In the genomic region with DNA sequence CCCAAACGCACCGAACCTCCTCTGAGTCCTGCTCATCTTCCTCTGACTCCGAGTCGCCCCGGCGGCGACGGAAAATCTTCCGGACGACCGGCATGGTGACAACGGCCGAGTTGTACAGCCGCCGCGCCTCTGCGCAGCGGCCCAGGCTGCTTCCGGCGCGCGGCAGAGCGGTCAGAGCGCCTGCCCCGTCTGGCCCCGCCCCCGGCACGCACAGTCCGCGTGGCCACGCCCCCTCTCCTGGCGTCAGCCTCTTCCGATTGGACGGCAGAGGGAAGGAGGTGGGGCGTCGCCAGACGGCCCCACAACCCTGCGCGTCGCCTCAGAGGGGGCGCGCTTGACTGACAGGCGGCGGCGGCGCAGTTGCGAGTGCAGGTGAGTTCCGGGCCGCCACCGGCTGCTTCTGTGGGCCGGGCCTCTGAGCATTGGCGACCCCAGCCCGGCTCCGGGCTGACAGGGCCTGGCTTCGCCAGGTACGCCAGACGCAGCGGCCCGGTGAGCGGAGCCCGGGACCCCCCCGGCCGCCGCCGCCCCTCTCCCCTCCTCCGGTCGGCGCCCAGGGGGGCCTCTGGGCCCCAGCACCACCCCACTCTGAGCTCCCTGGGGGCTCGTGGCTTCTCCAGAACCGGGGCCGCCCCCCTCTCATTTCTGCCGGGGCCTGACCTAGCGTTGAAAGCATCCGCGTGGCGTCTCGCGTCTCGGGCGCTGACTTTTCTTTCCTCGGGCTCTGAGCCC, we compare ENCODE assay signal across 1 cellular context.
TF ChIP-seq lines count a peak whose summit lies in the region.

Gene C9orf78, minus strand, starts transcription at position 148 of the 732 bp plus-strand sequence. Its CDS starts 54 bp downstream, at position 94.
Gene USP20, plus strand, starts transcription at position 331 of the 732 bp plus-strand sequence. CDS start 17,098 bp downstream, outside the sequence.

TF ChIP-seq in K562, 482 proteins besides CTCF, POLR2A, EP300 and RAD21 (continued from another document and continues in another):
- TF ChIP-seq, protein P1, sequence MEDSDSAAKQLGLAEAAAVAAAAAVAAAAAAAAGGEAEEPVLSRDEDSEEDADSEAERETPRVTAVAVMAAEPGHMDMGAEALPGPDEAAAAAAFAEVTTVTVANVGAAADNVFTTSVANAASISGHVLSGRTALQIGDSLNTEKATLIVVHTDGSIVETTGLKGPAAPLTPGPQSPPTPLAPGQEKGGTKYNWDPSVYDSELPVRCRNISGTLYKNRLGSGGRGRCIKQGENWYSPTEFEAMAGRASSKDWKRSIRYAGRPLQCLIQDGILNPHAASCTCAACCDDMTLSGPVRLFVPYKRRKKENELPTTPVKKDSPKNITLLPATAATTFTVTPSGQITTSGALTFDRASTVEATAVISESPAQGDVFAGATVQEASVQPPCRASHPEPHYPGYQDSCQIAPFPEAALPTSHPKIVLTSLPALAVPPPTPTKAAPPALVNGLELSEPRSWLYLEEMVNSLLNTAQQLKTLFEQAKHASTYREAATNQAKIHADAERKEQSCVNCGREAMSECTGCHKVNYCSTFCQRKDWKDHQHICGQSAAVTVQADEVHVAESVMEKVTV (CRISPR knock-in tag; IDR thresholded peaks at IDR 0.05): no peak; the same call in 1 of the 2 replicates
- TF ChIP-seq ATF7 (IDR thresholded peaks at IDR 0.05): peak; percentile 89
- 0 out of 2 replicates have a peak, but pooled peaks have one; percentile 4 for TF ChIP-seq IFI16 (CRISPR knock-in tag; IDR thresholded peaks at IDR 0.05)
- TF ChIP-seq, protein P2, sequence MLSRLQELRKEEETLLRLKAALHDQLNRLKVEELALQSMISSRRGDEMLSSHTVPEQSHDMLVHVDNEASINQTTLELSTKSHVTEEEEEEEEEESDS (CRISPR knock-in tag; IDR thresholded peaks at IDR 0.05): no peak
- no peak for TF ChIP-seq DLX4 (CRISPR knock-in tag; IDR thresholded peaks at IDR 0.05)
- TF ChIP-seq DIDO1 (tag; IDR thresholded peaks at IDR 0.05; ENCODE audit: low read depth): peak; percentile 80; the same call in 1 of the 2 replicates
- peak; percentile 93 for TF ChIP-seq CCNT2 (IDR thresholded peaks at IDR 0.05; ENCODE audit: borderline replicate concordance, extremely low read depth, insufficient read length, low read depth, low read length)
- no peak for TF ChIP-seq ZNF239 (CRISPR knock-in tag; IDR thresholded peaks at IDR 0.05)
- no peak for TF ChIP-seq ZNF592 (IDR thresholded peaks at IDR 0.05)
- peak; percentile 88 for TF ChIP-seq SUPT5H (IDR thresholded peaks at IDR 0.05)
- TF ChIP-seq GTF2A2 (tag; IDR thresholded peaks at IDR 0.05): no peak
- TF ChIP-seq DDX20 (tag; IDR thresholded peaks at IDR 0.05; ENCODE audit: low read depth): no peak
- no peak for TF ChIP-seq MCM3 (IDR thresholded peaks at IDR 0.05)
- TF ChIP-seq ZKSCAN1 (IDR thresholded peaks at IDR 0.05; ENCODE audit: low read depth, low read length): peak; percentile 68; the same call in 1 of the 2 replicates
- TF ChIP-seq BHLHE40 (IDR thresholded peaks at IDR 0.05; ENCODE audit: low read length): peak; percentile 99
- TF ChIP-seq, protein P3, sequence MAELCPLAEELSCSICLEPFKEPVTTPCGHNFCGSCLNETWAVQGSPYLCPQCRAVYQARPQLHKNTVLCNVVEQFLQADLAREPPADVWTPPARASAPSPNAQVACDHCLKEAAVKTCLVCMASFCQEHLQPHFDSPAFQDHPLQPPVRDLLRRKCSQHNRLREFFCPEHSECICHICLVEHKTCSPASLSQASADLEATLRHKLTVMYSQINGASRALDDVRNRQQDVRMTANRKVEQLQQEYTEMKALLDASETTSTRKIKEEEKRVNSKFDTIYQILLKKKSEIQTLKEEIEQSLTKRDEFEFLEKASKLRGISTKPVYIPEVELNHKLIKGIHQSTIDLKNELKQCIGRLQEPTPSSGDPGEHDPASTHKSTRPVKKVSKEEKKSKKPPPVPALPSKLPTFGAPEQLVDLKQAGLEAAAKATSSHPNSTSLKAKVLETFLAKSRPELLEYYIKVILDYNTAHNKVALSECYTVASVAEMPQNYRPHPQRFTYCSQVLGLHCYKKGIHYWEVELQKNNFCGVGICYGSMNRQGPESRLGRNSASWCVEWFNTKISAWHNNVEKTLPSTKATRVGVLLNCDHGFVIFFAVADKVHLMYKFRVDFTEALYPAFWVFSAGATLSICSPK (IDR thresholded peaks at IDR 0.05; ENCODE audit: borderline replicate concordance): no peak
- no peak for TF ChIP-seq HEY1 (CRISPR knock-in tag; IDR thresholded peaks at IDR 0.05; ENCODE audit: borderline replicate concordance)
- no peak for TF ChIP-seq DPF2 (IDR thresholded peaks at IDR 0.05)
- no peak for TF ChIP-seq EGR1 (conservative IDR thresholded peaks at IDR 0.05)
- no peak for TF ChIP-seq RFX7 (CRISPR knock-in tag; IDR thresholded peaks at IDR 0.05)
- TF ChIP-seq, protein P4, sequence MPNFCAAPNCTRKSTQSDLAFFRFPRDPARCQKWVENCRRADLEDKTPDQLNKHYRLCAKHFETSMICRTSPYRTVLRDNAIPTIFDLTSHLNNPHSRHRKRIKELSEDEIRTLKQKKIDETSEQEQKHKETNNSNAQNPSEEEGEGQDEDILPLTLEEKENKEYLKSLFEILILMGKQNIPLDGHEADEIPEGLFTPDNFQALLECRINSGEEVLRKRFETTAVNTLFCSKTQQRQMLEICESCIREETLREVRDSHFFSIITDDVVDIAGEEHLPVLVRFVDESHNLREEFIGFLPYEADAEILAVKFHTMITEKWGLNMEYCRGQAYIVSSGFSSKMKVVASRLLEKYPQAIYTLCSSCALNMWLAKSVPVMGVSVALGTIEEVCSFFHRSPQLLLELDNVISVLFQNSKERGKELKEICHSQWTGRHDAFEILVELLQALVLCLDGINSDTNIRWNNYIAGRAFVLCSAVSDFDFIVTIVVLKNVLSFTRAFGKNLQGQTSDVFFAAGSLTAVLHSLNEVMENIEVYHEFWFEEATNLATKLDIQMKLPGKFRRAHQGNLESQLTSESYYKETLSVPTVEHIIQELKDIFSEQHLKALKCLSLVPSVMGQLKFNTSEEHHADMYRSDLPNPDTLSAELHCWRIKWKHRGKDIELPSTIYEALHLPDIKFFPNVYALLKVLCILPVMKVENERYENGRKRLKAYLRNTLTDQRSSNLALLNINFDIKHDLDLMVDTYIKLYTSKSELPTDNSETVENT (CRISPR knock-in tag; IDR thresholded peaks at IDR 0.05): peak; percentile 64
- TF ChIP-seq TAF15 (IDR thresholded peaks at IDR 0.05; ENCODE audit: low read depth, low read length): no peak
- no peak for TF ChIP-seq SRSF3 (IDR thresholded peaks at IDR 0.05; ENCODE audit: insufficient read depth, low read length)
- TF ChIP-seq ZKSCAN3 (CRISPR knock-in tag; IDR thresholded peaks at IDR 0.05): no peak
- TF ChIP-seq, protein P5, sequence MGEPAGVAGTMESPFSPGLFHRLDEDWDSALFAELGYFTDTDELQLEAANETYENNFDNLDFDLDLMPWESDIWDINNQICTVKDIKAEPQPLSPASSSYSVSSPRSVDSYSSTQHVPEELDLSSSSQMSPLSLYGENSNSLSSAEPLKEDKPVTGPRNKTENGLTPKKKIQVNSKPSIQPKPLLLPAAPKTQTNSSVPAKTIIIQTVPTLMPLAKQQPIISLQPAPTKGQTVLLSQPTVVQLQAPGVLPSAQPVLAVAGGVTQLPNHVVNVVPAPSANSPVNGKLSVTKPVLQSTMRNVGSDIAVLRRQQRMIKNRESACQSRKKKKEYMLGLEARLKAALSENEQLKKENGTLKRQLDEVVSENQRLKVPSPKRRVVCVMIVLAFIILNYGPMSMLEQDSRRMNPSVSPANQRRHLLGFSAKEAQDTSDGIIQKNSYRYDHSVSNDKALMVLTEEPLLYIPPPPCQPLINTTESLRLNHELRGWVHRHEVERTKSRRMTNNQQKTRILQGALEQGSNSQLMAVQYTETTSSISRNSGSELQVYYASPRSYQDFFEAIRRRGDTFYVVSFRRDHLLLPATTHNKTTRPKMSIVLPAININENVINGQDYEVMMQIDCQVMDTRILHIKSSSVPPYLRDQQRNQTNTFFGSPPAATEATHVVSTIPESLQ (CRISPR knock-in tag; IDR thresholded peaks at IDR 0.05): no peak
- TF ChIP-seq ZNF282 (CRISPR knock-in tag; IDR thresholded peaks at IDR 0.05): no peak
- TF ChIP-seq ZBTB9 (CRISPR knock-in tag; IDR thresholded peaks at IDR 0.05): peak; percentile 44
- 0 out of 4 replicates have a peak, but pooled peaks of 1 of the 2 experiments have one; percentile 40 for TF ChIP-seq TEAD1 (CRISPR knock-in tag; IDR thresholded peaks at IDR 0.05)
- TF ChIP-seq, protein P6, sequence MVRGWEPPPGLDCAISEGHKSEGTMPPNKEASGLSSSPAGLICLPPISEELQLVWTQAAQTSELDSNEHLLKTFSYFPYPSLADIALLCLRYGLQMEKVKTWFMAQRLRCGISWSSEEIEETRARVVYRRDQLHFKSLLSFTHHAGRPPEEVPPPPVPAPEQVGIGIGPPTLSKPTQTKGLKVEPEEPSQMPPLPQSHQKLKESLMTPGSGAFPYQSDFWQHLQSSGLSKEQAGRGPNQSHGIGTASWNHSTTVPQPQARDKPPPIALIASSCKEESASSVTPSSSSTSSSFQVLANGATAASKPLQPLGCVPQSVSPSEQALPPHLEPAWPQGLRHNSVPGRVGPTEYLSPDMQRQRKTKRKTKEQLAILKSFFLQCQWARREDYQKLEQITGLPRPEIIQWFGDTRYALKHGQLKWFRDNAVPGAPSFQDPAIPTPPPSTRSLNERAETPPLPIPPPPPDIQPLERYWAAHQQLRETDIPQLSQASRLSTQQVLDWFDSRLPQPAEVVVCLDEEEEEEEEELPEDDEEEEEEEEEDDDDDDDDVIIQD (CRISPR knock-in tag; IDR thresholded peaks at IDR 0.05): 0 out of 2 replicates have a peak, but pooled peaks have one; percentile 65
- peak; percentile 34; the same call in 1 of the 2 replicates for TF ChIP-seq ZNF707 (CRISPR knock-in tag; conservative IDR thresholded peaks at IDR 0.05)
- 0 out of 2 replicates have a peak, but pooled peaks have one; percentile 29 for TF ChIP-seq DMBX1 (CRISPR knock-in tag; IDR thresholded peaks at IDR 0.05; ENCODE audit: borderline replicate concordance)
- TF ChIP-seq ZNF668 (CRISPR knock-in tag; IDR thresholded peaks at IDR 0.05): no peak
- TF ChIP-seq HLTF (IDR thresholded peaks at IDR 0.05): no peak
- TF ChIP-seq SRSF1 (IDR thresholded peaks at IDR 0.05; ENCODE audit: low read depth, low read length): no peak
- TF ChIP-seq, protein P7, sequence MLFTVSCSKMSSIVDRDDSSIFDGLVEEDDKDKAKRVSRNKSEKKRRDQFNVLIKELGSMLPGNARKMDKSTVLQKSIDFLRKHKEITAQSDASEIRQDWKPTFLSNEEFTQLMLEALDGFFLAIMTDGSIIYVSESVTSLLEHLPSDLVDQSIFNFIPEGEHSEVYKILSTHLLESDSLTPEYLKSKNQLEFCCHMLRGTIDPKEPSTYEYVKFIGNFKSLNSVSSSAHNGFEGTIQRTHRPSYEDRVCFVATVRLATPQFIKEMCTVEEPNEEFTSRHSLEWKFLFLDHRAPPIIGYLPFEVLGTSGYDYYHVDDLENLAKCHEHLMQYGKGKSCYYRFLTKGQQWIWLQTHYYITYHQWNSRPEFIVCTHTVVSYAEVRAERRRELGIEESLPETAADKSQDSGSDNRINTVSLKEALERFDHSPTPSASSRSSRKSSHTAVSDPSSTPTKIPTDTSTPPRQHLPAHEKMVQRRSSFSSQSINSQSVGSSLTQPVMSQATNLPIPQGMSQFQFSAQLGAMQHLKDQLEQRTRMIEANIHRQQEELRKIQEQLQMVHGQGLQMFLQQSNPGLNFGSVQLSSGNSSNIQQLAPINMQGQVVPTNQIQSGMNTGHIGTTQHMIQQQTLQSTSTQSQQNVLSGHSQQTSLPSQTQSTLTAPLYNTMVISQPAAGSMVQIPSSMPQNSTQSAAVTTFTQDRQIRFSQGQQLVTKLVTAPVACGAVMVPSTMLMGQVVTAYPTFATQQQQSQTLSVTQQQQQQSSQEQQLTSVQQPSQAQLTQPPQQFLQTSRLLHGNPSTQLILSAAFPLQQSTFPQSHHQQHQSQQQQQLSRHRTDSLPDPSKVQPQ (CRISPR knock-in tag; IDR thresholded peaks at IDR 0.05; ENCODE audit: borderline replicate concordance): no peak
- TF ChIP-seq SLC30A9 (CRISPR knock-in tag; IDR thresholded peaks at IDR 0.05): no peak
- TF ChIP-seq MEF2A (IDR thresholded peaks at IDR 0.05; ENCODE audit: control insufficient read depth, low read depth, low read length): peak; percentile 16; the same call in 1 of the 2 replicates
- TF ChIP-seq ARNT (IDR thresholded peaks at IDR 0.05): no peak
- TF ChIP-seq NFIX (CRISPR knock-in tag; IDR thresholded peaks at IDR 0.05; ENCODE audit: low read depth): no peak
- peak; percentile 79 for TF ChIP-seq TBP (optimal IDR thresholded peaks at IDR 0.05; ENCODE audit: low read depth, low read length)
